12 cellular contexts compared by ENCODE assay signal in the genomic region with DNA sequence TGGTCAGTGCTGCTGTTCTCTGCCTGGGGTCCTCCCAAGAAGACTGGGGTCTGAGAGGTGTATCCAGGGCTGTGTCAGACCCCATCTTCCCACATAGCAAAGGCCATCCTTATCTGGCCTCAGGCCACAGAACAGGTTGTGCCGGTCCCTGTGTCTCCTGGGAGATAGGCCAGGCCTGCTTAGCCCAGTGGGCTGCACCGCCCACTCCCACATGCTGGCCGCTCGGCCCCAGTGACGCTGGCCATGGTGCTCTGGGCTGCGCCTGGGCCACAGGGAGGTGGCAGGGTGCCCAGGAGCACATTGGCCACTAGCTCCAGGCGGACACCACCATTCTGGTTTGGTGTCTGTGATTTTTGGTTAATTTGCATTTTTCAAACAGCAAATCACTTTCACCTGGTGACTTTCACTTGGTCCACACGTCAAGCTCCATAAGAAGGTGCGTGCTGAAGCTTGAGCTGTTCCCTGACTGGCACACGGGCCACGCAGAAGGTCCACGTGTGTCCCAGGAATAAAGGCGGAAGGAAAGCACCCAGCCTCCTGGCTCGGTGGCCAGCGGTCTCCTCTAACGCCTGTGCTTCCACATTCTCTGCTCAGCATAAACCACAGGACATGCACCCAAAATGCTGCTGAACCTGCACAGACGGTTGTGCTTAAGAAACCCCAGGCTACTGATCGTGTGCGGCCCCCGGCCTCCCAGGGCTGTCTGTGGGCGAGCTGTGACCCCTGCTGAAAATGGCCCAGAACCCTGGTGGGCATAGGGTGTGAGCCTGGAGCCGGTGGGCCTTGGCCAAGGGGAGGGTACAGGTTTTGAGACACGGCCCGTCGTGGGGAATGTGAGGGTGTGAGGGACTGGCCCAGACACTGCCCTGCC. TPM values are rescaled to one million over a fixed set of nuclear protein-coding genes. Genes with fewer than 3 reads are reported as not detected.
DNase-seq lines count a peak whose midpoint lies in the region; ATAC-seq, FAIRE-seq and TF ChIP-seq lines count a peak whose summit lies in the region.
"Had no signal": no experiment of that assay in that cellular context is flagged by ENCODE, and none has a peak within 500 bp of the region (broad histone marks: within the 10 kb centered on the region; RNA-seq: fewer than 3 reads in every experiment).

No MANE protein-coding gene starts in this region.

- no peaks in the 10 kb centered on the region for H3K9me3 ChIP-seq in CD4-positive, alpha-beta memory T cell (ENCODE audit: control insufficient read depth in 1 of 2, low read length in 2 of 2)
- H3K9me3 ChIP-seq in GM12878 (replicated peaks; ENCODE audit: control insufficient read depth, insufficient read depth, low read length), result no peaks in the 10 kb centered on the region
- H3K9me3 ChIP-seq: uterus had no signal

- H3K27me3 Mint-ChIP-seq in CD4-positive, alpha-beta memory T cell, result no peaks in the 10 kb centered on the region

- H3K4me2 ChIP-seq in GM12878 (ENCODE audit: control insufficient read depth, insufficient read depth), result peak overlapping the region; percentile 62

- H3K9ac ChIP-seq in GM12878 (ENCODE audit: control insufficient read depth, insufficient read depth, low read length), result no peak overlapping the region; the same call in 1 of the 2 replicates

- peaks cover 30 to 75% (median 58%) of the 10 kb centered on the region in 4 donors for H3K4me1 Mint-ChIP-seq in CD4-positive, alpha-beta memory T cell

- intact Hi-C loops in CD4-positive, alpha-beta memory T cell (cut with micrococcal nuclease), result loop anchor here (5.0 kb wide), 1 partner anchor 62 kb away; no protein-coding TSS in a partner anchor
- intact Hi-C loops in GM12878 (cut with micrococcal nuclease; ENCODE audit: unreplicated experiment), result no loop called here

- H3K27me3 ChIP-seq in CD4-positive, alpha-beta memory T cell (ENCODE audit: insufficient read depth, low read length), result no peaks in the 10 kb centered on the region
- no peaks in the 10 kb centered on the region for H3K27me3 ChIP-seq in GM12878 (replicated peaks in 1 of 2; ENCODE audit: control insufficient read depth in 2 of 2, insufficient read depth in 2 of 2, low read length in 1 of 2)
- H3K27me3 ChIP-seq: uterus had no signal

- ATAC-seq in GM12878 (no peak), HG03045 (IDR thresholded peaks at IDR 0.05; ENCODE audit: unreplicated experiment) (no peak), GM19467 (IDR thresholded peaks at IDR 0.05; ENCODE audit: unreplicated experiment) (no peak), HG03025 (IDR thresholded peaks at IDR 0.05; ENCODE audit: low FRiP score, unreplicated experiment) (no peak)

- peaks cover 69% of the 10 kb centered on the region for H3K4me1 ChIP-seq in CD4-positive, alpha-beta memory T cell (ENCODE audit: insufficient read depth, low read length)
- peaks cover 26% of the 10 kb centered on the region for H3K4me1 ChIP-seq in GM12878 (ENCODE audit: control insufficient read depth, insufficient read depth, low read length)

- DNase-seq in CD4-positive, alpha-beta memory T cell, result no peak
- DNase-seq in GM12878 (ENCODE audit: low read depth, low spot score), result no peak
- DNase-seq in midbrain (lab: John Stamatoyannopoulos, UW), result peak; percentile 41
- DNase-seq in NCI-H1417 treated with DMSO at 0.1 percent for 48 hours (lab: John Stamatoyannopoulos, UW), result no peak
- DNase-seq: activated CD4-positive, alpha-beta T cell treated with anti-CD3 and anti-CD28 coated beads for 48 hours; NCI-H510A treated with DMSO at 0.1 percent for 48 hours; SHP77 treated with DMSO at 0.1 percent for 48 hours; uterus had no signal

- H4K20me1 ChIP-seq in GM12878 (ENCODE audit: control insufficient read depth, insufficient read depth), result no peaks in the 10 kb centered on the region; the same call in 1 of the 2 replicates

- H3K4me3 Mint-ChIP-seq in CD4-positive, alpha-beta memory T cell, result peak overlapping the region in 6 of 8 donors; percentile 9 to 58 (median 44)

- TF ChIP-seq EP300 in GM12878 (IDR thresholded peaks at IDR 0.05; ENCODE audit: borderline replicate concordance in 1 of 2, control insufficient read depth in 1 of 2, low read depth in 2 of 2, low read length in 2 of 2), result no peak

- peaks cover 66% of the 10 kb centered on the region for H3K79me2 ChIP-seq in GM12878 (ENCODE audit: control insufficient read depth, insufficient read depth, low read length)

- CTCF ChIA-PET in CD4-positive, alpha-beta memory T cell (lab: Charles Lee; ENCODE audit: partially characterized antibody), result no interaction called here
- CTCF ChIA-PET in GM12878 (lab: Yijun Ruan, JAX), result no interaction called here

- no peak overlapping the region for H3K4me3 ChIP-seq in CD4-positive, alpha-beta memory T cell (ENCODE audit: low read length in 2 of 2)
- H3K4me3 ChIP-seq in GM12878, result no peak overlapping the region
- H3K4me3 ChIP-seq: uterus had no signal

- H3K36me3 Mint-ChIP-seq in CD4-positive, alpha-beta memory T cell, result peaks cover 0 to 14% of the 10 kb centered on the region in 2 donors

- RAD21 ChIA-PET in GM12878 (lab: Charles Lee; ENCODE audit: unreplicated experiment), result no interaction called here

- SMC1A ChIA-PET in GM12878 (lab: Charles Lee; ENCODE audit: uncharacterized antibody, unreplicated experiment), result no interaction called here

- TF ChIP-seq POLR2A in GM12878 (IDR thresholded peaks at IDR 0.05; ENCODE audit: low read depth, low read length), result no peak

- POLR2A ChIA-PET in CD4-positive, alpha-beta memory T cell (lab: Charles Lee; ENCODE audit: partially characterized antibody), result no interaction called here
- POLR2A ChIA-PET in GM12878 (lab: Charles Lee), result no interaction called here

- no peak for FAIRE-seq in GM12878 (lab: Jason Lieb, UNC)

- 72% methylated on average over 25 of the region's 25 CpGs for WGBS in GM12878 (ENCODE audit: insufficient coverage, insufficient replicate concordance, low lambda C conversion rate, missing lambda C conversion rate)

- in situ Hi-C loops in GM12878 (cut with MboI), result no loop called here

- peaks cover 0 to 3% (median 0%) of the 10 kb centered on the region in 8 donors for H3K9me3 Mint-ChIP-seq in CD4-positive, alpha-beta memory T cell

- no peak overlapping the region for H2AFZ ChIP-seq in GM12878 (ENCODE audit: control insufficient read depth, low read depth, low read length)

- no peak for TF ChIP-seq RAD21 in GM12878 (IDR thresholded peaks at IDR 0.05; ENCODE audit: insufficient read depth, low read depth, low read length)

- H3K27ac ChIP-seq in 22Rv1 (peak overlapping the region; percentile 81), GM12878 (ENCODE audit: control insufficient read depth, insufficient read depth) (no peak overlapping the region)
- no peak overlapping the region for H3K27ac ChIP-seq in CD4-positive, alpha-beta memory T cell (ENCODE audit: low read depth, low read length)
- H3K27ac ChIP-seq: uterus had no signal

- no TSS peak for BruUV-seq in GM12878 (replicated peaks; lab: Mats Ljungman, UMichigan)

- TF ChIP-seq CTCF in 22Rv1 (IDR thresholded peaks at IDR 0.05) (no peak), GM12878 (IDR thresholded peaks at IDR 0.05 in 2 of 3, conservative IDR thresholded peaks at IDR 0.05 in 1 of 3; ENCODE audit: control insufficient read depth in 2 of 3, extremely low read depth in 1 of 3, insufficient read depth in 1 of 3, low read depth in 3 of 3, low read length in 3 of 3) (no peak)

- H3K36me3 ChIP-seq in CD4-positive, alpha-beta memory T cell (ENCODE audit: insufficient read depth, low read length), result no peaks in the 10 kb centered on the region
- H3K36me3 ChIP-seq in GM12878 (ENCODE audit: control insufficient read depth in 2 of 2, insufficient read depth in 2 of 2, low read length in 1 of 2), result no peaks in the 10 kb centered on the region; a peak in 1 of 4 replicates
- H3K36me3 ChIP-seq: uterus had no signal

- H3K27ac Mint-ChIP-seq in CD4-positive, alpha-beta memory T cell, result peak overlapping the region in 6 of 7 donors; percentile 30 to 71 (median 54)

TF ChIP-seq in GM12878, 131 proteins besides CTCF, POLR2A, EP300 and RAD21 (continues in another document):
- TF ChIP-seq YY1 (IDR thresholded peaks at IDR 0.05; ENCODE audit: low read depth, low read length), result no peak

RNA-seq across cellular contexts. Expression of a gene that starts 4.6 kb away (rescaled TPM):
- 100 to 1,000 TPM in 1 of 2 experiments, 10 to 100 TPM in 1; 97.3 to 101 TPM for total RNA-seq in CD4-positive, alpha-beta memory T cell
- 1 to 10 TPM in 1 of 2 donors, not detected in 1; 3.1 TPM for polyA plus RNA-seq in CD4-positive, alpha-beta memory T cell
- 30.6 and 38.6 TPM in 2 replicates for total RNA-seq in GM12878 (2013; cell fraction: nucleolus; rRNA removed)
- 4.5 and 6.3 TPM in 2 replicates for total RNA-seq in GM12878 (2014; rRNA removed)
- 2.0 and 6.7 TPM in 2 replicates for total RNA-seq in GM12878 (2014; rRNA removed; fragmentation: Illumina TruSeq; extraction: Trizol)
- total RNA-seq in GM12878 (2021), result 53.4 and 55.1 TPM in 2 replicates
- 34.4 TPM for polyA plus RNA-seq in GM12878 (2011; ENCODE audit: low read depth)
- 0.40 and 0.81 TPM in 2 replicates for polyA plus RNA-seq in GM12878 (2011; rRNA removed)
- polyA plus RNA-seq in GM12878 (2011; cell fraction: cytosol; rRNA removed), result 2.6 and 7.9 TPM in 2 replicates
- polyA plus RNA-seq in GM12878 (2011; cell fraction: nucleus; rRNA removed), result 17.0 and 38.4 TPM in 2 replicates
- 21.0 and 21.8 TPM in 2 replicates for polyA plus RNA-seq in GM12878 (2012)
- 1.1 and 12.3 TPM in 2 replicates for polyA plus RNA-seq in GM12878 (2014; fragmentation: Illumina TruSeq; extraction: Trizol)
- under 1 TPM; 0.19 to 0.58 TPM for polyA plus RNA-seq in GM12878 (2014; fragmentation: Nextera tagmentation; extraction: Ambion mirVana)
- polyA plus RNA-seq in GM12878 (2014; rRNA removed), result 19.9 and 29.3 TPM in 2 replicates
- polyA plus RNA-seq in GM12878 (2016; fragmentation: Nextera tagmentation; extraction: Ambion mirVana), result 1 to 10 TPM; 1.4 to 1.9 TPM
- polyA minus RNA-seq in GM12878 (2011; rRNA and poly(A)+ RNA removed), result 0.59 and 2.1 TPM in 2 replicates
- polyA minus RNA-seq in GM12878 (2011; cell fraction: cytosol; rRNA and poly(A)+ RNA removed), result 7.5 and 13.1 TPM in 2 replicates
- 2.8 and 6.9 TPM in 2 replicates for polyA minus RNA-seq in GM12878 (2011; cell fraction: nucleus; rRNA and poly(A)+ RNA removed)
